ENCODE assay signal across 16 cellular contexts in genomic region chr18:36759167-36759776, GRCh38.
"Had no signal": no experiment of that assay in that cellular context is flagged by ENCODE, and none has a peak within 500 bp of the region (broad histone marks: within the 10 kb centered on the region; RNA-seq: fewer than 3 reads in every experiment).

No MANE protein-coding gene starts in this region.

- H3K4me1 Mint-ChIP-seq: activated naive CD8-positive, alpha-beta T cell treated with anti-CD3 and anti-CD28 coated beads, Interleukin-2, amount 50 U/mL, for 24 hours; endodermal cell; neural progenitor cell; stimulated activated effector memory CD8-positive, alpha-beta T cell treated with anti-CD3 and anti-CD28 coated beads, Interleukin-12 subunit alpha, Interleukin-12 subunit beta, amount 100 ng/mL, for 72 hours had no signal

- H3K4me3 Mint-ChIP-seq: activated naive CD8-positive, alpha-beta T cell treated with anti-CD3 and anti-CD28 coated beads, Interleukin-2, amount 50 U/mL, for 24 hours; endodermal cell; mesothelial cell of epicardium; neural progenitor cell; stimulated activated effector memory CD8-positive, alpha-beta T cell treated with anti-CD3 and anti-CD28 coated beads, Interleukin-12 subunit alpha, Interleukin-12 subunit beta, amount 100 ng/mL, for 72 hours had no signal

- H3K27ac ChIP-seq: heart right ventricle, neural progenitor cell, ovary, thyroid gland had no signal

- H3K4me3 ChIP-seq: heart right ventricle, lung, neural progenitor cell, ovary, thyroid gland had no signal

- ATAC-seq: activated naive CD8-positive, alpha-beta T cell treated with anti-CD3 and anti-CD28 coated beads, Interleukin-2, amount 50 U/mL, for 24 hours had no signal

- H2AFZ ChIP-seq: neural progenitor cell had no signal

- H3K9me3 Mint-ChIP-seq: activated naive CD8-positive, alpha-beta T cell treated with anti-CD3 and anti-CD28 coated beads, Interleukin-2, amount 50 U/mL, for 24 hours; endodermal cell; mesothelial cell of epicardium; neural progenitor cell; stimulated activated effector memory CD8-positive, alpha-beta T cell treated with anti-CD3 and anti-CD28 coated beads, Interleukin-12 subunit alpha, Interleukin-12 subunit beta, amount 100 ng/mL, for 72 hours had no signal

- H3K4me1 ChIP-seq: neural progenitor cell, thyroid gland had no signal

- H3K36me3 ChIP-seq: ovary, thyroid gland had no signal

- H3K9me3 ChIP-seq: heart right ventricle, ovary, thyroid gland had no signal

- H3K9ac ChIP-seq: neural progenitor cell had no signal

- H3K4me2 ChIP-seq: neural progenitor cell had no signal

- DNase-seq: activated CD4-positive, alpha-beta T cell treated with anti-CD3 and anti-CD28 coated beads, Interleukin-2, amount 50 U/mL, for 4 hours; activated CD4-positive, CD25-positive, alpha-beta regulatory T cell treated with anti-CD3 and anti-CD28 coated beads, Interleukin-2, amount 50 U/mL, for 72 hours; activated naive CD4-positive, alpha-beta T cell treated with Interleukin-2 at 50 U/mL for 16 hours; activated naive CD8-positive, alpha-beta T cell treated with anti-CD3 and anti-CD28 coated beads, Interleukin-2, amount 50 U/mL, for 24 hours; activated T-cell treated with anti-CD3 and anti-CD28 coated beads for 4 hours; aorta; endodermal cell; heart right ventricle; left cardiac atrium; ovary; T-helper 2 cell; thyroid gland had no signal

- H3K36me3 Mint-ChIP-seq: stimulated activated effector memory CD8-positive, alpha-beta T cell treated with anti-CD3 and anti-CD28 coated beads, Interleukin-12 subunit alpha, Interleukin-12 subunit beta, amount 100 ng/mL, for 72 hours had no signal

- H3K27ac Mint-ChIP-seq: activated naive CD8-positive, alpha-beta T cell treated with anti-CD3 and anti-CD28 coated beads, Interleukin-2, amount 50 U/mL, for 24 hours; endodermal cell; mesothelial cell of epicardium; neural progenitor cell; stimulated activated effector memory CD8-positive, alpha-beta T cell treated with anti-CD3 and anti-CD28 coated beads, Interleukin-12 subunit alpha, Interleukin-12 subunit beta, amount 100 ng/mL, for 72 hours had no signal

- H3K27me3 ChIP-seq: heart right ventricle, neural progenitor cell, ovary, thyroid gland had no signal
